28 cellular contexts compared by ENCODE assay signal in genomic region chr6:133799043-133799442, GRCh38.
"Had no signal": no experiment of that assay in that cellular context is flagged by ENCODE, and none has a peak within 500 bp of the region (broad histone marks: within the 10 kb centered on the region; RNA-seq: fewer than 3 reads in every experiment).

No MANE protein-coding gene starts in this region.

- H3K27me3 ChIP-seq: brain microvascular endothelial cell, colonic mucosa, esophagus squamous epithelium had no signal

- FAIRE-seq: astrocyte, bronchial epithelial cell, endometrium, endothelial cell of umbilical vein, frontal cortex had no signal

- H3K9me3 ChIP-seq: colonic mucosa had no signal

- H3K27ac ChIP-seq: brain microvascular endothelial cell, colonic mucosa, epithelial cell of prostate, esophagus squamous epithelium had no signal

- H3K4me1 ChIP-seq: colonic mucosa, esophagus squamous epithelium had no signal

- H3K4me3 ChIP-seq: colonic mucosa, esophagus squamous epithelium had no signal

- DNase-seq: activated CD4-positive, alpha-beta memory T cell treated with anti-CD3 and anti-CD28 coated beads for 36 hours; activated CD4-positive, alpha-beta T cell treated with anti-CD3 and anti-CD28 coated beads for 36 hours; activated CD4-positive, alpha-beta T cell treated with anti-CD3 and anti-CD28 coated beads, Interleukin-2, amount 10 ng/mL, durations not matched to agents 24 days and 14 days; activated CD4-positive, CD25-positive, alpha-beta regulatory T cell; activated CD4-positive, CD25-positive, alpha-beta regulatory T cell treated with anti-CD3 and anti-CD28 coated beads, Interleukin-2, amount 50 U/mL, for 72 hours; activated CD8-positive, alpha-beta memory T cell treated with anti-CD3 and anti-CD28 coated beads, Interleukin-2, amount 10 ng/mL, durations not matched to agents 7 days and 5 days; activated CD8-positive, alpha-beta memory T cell treated with anti-CD3 and anti-CD28 coated beads, Interleukin-2, amount 50 U/mL, for 4 hours; activated CD8-positive, alpha-beta T cell treated with anti-CD3 and anti-CD28 coated beads, Interleukin-2, amount 10 ng/mL, durations not matched to agents 7 days and 5 days; activated effector memory CD4-positive, alpha-beta T cell treated with anti-CD3 and anti-CD28 coated beads, Interleukin-2, amount 50 U/mL, for 16 hours; activated naive CD4-positive, alpha-beta T cell treated with anti-CD3 and anti-CD28 coated beads for 36 hours; activated naive CD8-positive, alpha-beta T cell treated with anti-CD3 and anti-CD28 coated beads for 36 hours; activated naive CD8-positive, alpha-beta T cell treated with anti-CD3 and anti-CD28 coated beads, Interleukin-2, amount 50 U/mL, for 24 hours; activated T-cell treated with anti-CD3 and anti-CD28 coated beads, Interleukin-2, amount 50 U/mL, for 1 hour; activated T-cell treated with anti-CD3 and anti-CD28 coated beads, Interleukin-2, amount 50 U/mL, for 48 hours; brain microvascular endothelial cell; colonic mucosa; effector CD8-positive, alpha-beta T cell; esophagus squamous epithelium; foreskin fibroblast; head of caudate nucleus; T-helper 1 cell; T-helper 17 cell had no signal

- ATAC-seq: activated CD4-positive, alpha-beta T cell treated with anti-CD3 and anti-CD28 coated beads for 36 hours; activated CD8-positive, alpha-beta memory T cell treated with anti-CD3 and anti-CD28 coated beads, Interleukin-2, amount 10 ng/mL, durations not matched to agents 7 days and 5 days; activated CD8-positive, alpha-beta T cell treated with anti-CD3 and anti-CD28 coated beads, Interleukin-2, amount 10 ng/mL, durations not matched to agents 7 days and 5 days; activated naive CD8-positive, alpha-beta T cell treated with anti-CD3 and anti-CD28 coated beads, Interleukin-2, amount 50 U/mL, for 24 hours; T-helper 17 cell had no signal

- H3K36me3 ChIP-seq: brain microvascular endothelial cell, colonic mucosa, esophagus squamous epithelium had no signal
